8 cellular contexts compared by ENCODE assay signal in the genomic region with DNA sequence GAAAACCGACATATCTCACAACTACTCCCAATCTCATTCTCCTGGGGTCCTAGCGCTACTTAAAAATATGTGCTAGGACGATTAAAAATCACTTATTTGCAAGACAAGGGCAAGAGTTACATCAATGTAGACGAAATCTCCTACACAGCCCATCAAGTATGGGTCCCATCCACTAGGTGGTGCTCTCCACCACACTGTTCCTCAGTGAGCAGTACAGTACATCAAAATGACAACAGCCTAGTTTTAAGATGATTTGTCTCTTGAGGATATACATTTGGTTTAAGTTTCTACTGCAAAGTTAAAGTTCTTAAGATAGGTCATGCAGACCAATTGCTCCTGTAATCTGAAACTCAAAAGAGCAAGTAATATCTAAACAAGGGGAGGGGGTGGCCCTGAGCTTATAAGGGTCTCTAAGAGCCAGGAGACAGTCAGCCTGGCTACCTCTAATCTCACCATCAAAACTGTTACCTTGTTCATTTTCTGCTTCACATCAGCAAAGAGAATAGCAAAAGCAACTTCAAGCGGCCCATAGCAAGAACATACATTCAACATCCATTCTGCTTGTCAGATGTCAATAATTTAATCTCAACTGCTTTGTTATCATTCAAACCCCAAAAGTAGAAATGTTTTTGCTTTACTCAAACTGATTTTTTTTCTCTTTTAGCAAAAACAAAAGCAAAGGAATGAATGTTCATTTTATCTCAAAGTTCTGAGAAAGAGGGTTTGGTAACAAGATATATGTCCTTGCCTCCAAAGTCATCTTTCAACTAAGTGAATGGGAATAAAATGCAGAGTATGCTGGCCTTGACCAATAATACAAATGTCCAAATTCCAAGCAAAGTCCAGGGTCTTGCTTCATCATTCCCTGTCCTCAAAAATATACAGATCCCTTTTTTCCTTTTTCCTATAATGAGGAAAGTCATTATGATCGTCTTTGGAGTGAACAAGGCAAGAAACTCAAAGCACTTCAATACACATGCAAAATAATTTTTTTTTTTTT. TPM values are rescaled to one million over a fixed set of nuclear protein-coding genes. Genes with fewer than 3 reads are reported as not detected.
DNase-seq lines count a peak whose midpoint lies in the region; ATAC-seq and TF ChIP-seq lines count a peak whose summit lies in the region.

No MANE protein-coding gene starts in this region.

- peaks cover 18% of the 10 kb centered on the region for H3K4me1 Mint-ChIP-seq in activated T-cell treated with anti-CD3 and anti-CD28 coated beads, Interleukin-2, amount 50 U/mL, for 24 hours (ENCODE audit: low read depth)

- TF ChIP-seq CTCF in testis (IDR thresholded peaks at IDR 0.05): peak; percentile 60 to 82 (median 76)

- intact Hi-C loops in testis (cut with DNase I; ENCODE audit: low total_unique reads): no loop called here

- no peaks in the 10 kb centered on the region for H3K27me3 ChIP-seq in testis

- no peak overlapping the region for H3K4me3 ChIP-seq in testis

- 48 to 53% methylated on average over 6 of the region's 6 CpGs for WGBS in testis, 2 donors

- H3K9me3 ChIP-seq in testis: no peaks in the 10 kb centered on the region

- no peaks in the 10 kb centered on the region for H3K27me3 Mint-ChIP-seq in activated T-cell treated with anti-CD3 and anti-CD28 coated beads, Interleukin-2, amount 50 U/mL, for 24 hours

- H3K4me1 ChIP-seq in testis: no peaks in the 10 kb centered on the region

- no peak overlapping the region for H3K27ac ChIP-seq in testis

- no peak overlapping the region for H3K27ac Mint-ChIP-seq in activated T-cell treated with anti-CD3 and anti-CD28 coated beads, Interleukin-2, amount 50 U/mL, for 24 hours

- no peaks in the 10 kb centered on the region for H3K9me3 Mint-ChIP-seq in activated T-cell treated with anti-CD3 and anti-CD28 coated beads, Interleukin-2, amount 50 U/mL, for 24 hours

- peak; percentile 72 for ATAC-seq in GM19397 (IDR thresholded peaks at IDR 0.05; ENCODE audit: unreplicated experiment)
- peak; percentile 57 for ATAC-seq in HG03469 (IDR thresholded peaks at IDR 0.05; ENCODE audit: unreplicated experiment)

- no peaks in the 10 kb centered on the region for H3K36me3 Mint-ChIP-seq in activated T-cell treated with anti-CD3 and anti-CD28 coated beads, Interleukin-2, amount 50 U/mL, for 24 hours (ENCODE audit: low read depth)

- DNase-seq in D341Med (ENCODE audit: low spot score) (peak; percentile 74), OCI-M1 (lab: John Stamatoyannopoulos, UW) (peak; percentile 85), fibroblast of peridontal ligament (ENCODE audit: extremely low read depth) (peak; percentile 96), non-pigmented ciliary epithelial cell (ENCODE audit: low read depth) (peak; percentile 53), testis (peak; percentile 81)
- DNase-seq in activated T-cell treated with anti-CD3 and anti-CD28 coated beads, Interleukin-2, amount 50 U/mL, for 24 hours: peak; percentile 69

- H3K4me3 Mint-ChIP-seq in activated T-cell treated with anti-CD3 and anti-CD28 coated beads, Interleukin-2, amount 50 U/mL, for 24 hours: no peak overlapping the region

- TF ChIP-seq POLR2A in testis (IDR thresholded peaks at IDR 0.05): no peak

- no peaks in the 10 kb centered on the region for H3K36me3 ChIP-seq in testis (ENCODE audit: low read depth, missing control alignments)

RNA-seq across cellular contexts. Expression of a gene that starts 53.1 kb away (rescaled TPM):
- 10 to 100 TPM; 53.5 to 55.0 TPM for total RNA-seq in testis
- 111 TPM for polyA plus RNA-seq in testis (ENCODE audit: insufficient read depth, low read depth, low replicate concordance)
